In genomic region chr10:100872034-100872791, GRCh38 we compare ENCODE assay signal across 9 cellular contexts. TPM values are rescaled to one million over a fixed set of nuclear protein-coding genes. Genes with fewer than 3 reads are reported as not detected.
DNase-seq lines count a peak whose midpoint lies in the region; ATAC-seq and TF ChIP-seq lines count a peak whose summit lies in the region.
"Had no signal": no experiment of that assay in that cellular context is flagged by ENCODE, and none has a peak within 500 bp of the region (broad histone marks: within the 10 kb centered on the region; RNA-seq: fewer than 3 reads in every experiment).

No MANE protein-coding gene starts in this region.

- H3K4me3 ChIP-seq in MG63: no peak overlapping the region
- no peak overlapping the region for H3K4me3 ChIP-seq in WERI-Rb-1 (ENCODE audit: low read depth, low read length)
- no peak overlapping the region for H3K4me3 ChIP-seq in choroid plexus epithelial cell (ENCODE audit: low read depth, low read length)

- ATAC-seq in naive thymus-derived CD8-positive, alpha-beta T cell: peak; percentile 50 to 57
- ATAC-seq in GM18858 (IDR thresholded peaks at IDR 0.05; ENCODE audit: unreplicated experiment) (no peak), GM18909 (IDR thresholded peaks at IDR 0.05; ENCODE audit: poor library complexity, unreplicated experiment) (no peak)

- H3K9me3 ChIP-seq in MG63 (no peaks in the 10 kb centered on the region), WERI-Rb-1 (ENCODE audit: severe bottlenecking) (no peaks in the 10 kb centered on the region)

- POLR2A ChIA-PET in naive thymus-derived CD8-positive, alpha-beta T cell (lab: Charles Lee): no interaction called here

- DNase-seq in NCI-H2196 (lab: John Stamatoyannopoulos, UW; ENCODE audit: unreplicated experiment) (peak; percentile 2), NCI-H2196 treated with DMSO at 0.1 percent for 48 hours (lab: John Stamatoyannopoulos, UW; ENCODE audit: unreplicated experiment) (no peak), MG63 (peak; percentile 44), WERI-Rb-1 (peak; percentile 83), choroid plexus epithelial cell (ENCODE audit: low read depth) (peak; percentile 66)
- DNase-seq in naive thymus-derived CD8-positive, alpha-beta T cell: peak in 9 of 10 donors; percentile 5 to 71 (median 32)

- peaks cover 2 to 25% (median 10%) of the 10 kb centered on the region in 5 donors for H3K27me3 Mint-ChIP-seq in naive thymus-derived CD8-positive, alpha-beta T cell

- H3K36me3 ChIP-seq in MG63 (no peaks in the 10 kb centered on the region), WERI-Rb-1 (no peaks in the 10 kb centered on the region)

- no peak overlapping the region for H3K4me3 Mint-ChIP-seq in naive thymus-derived CD8-positive, alpha-beta T cell
- H3K4me3 Mint-ChIP-seq: dendritic cell treated with granulocyte-macrophage colony-stimulating factor and Interleukin-4, amounts not matched to agents 40 ng/mL and 50 ng/mL, for 4 days had no signal

- peaks cover 0 to 2% (median 0%) of the 10 kb centered on the region in 4 donors for H3K4me1 Mint-ChIP-seq in naive thymus-derived CD8-positive, alpha-beta T cell

- TF ChIP-seq CTCF in WERI-Rb-1 (IDR thresholded peaks at IDR 0.05; ENCODE audit: low read depth, low read length): peak; percentile 91
- TF ChIP-seq CTCF in choroid plexus epithelial cell (conservative IDR thresholded peaks at IDR 0.05; ENCODE audit: low read depth, low read length): peak; percentile 82

- H3K36me3 Mint-ChIP-seq in naive thymus-derived CD8-positive, alpha-beta T cell: no peaks in the 10 kb centered on the region

- H3K27ac ChIP-seq in WERI-Rb-1: no peak overlapping the region

- peak overlapping the region in 1 of 10 donors; percentile 15 for H3K27ac Mint-ChIP-seq in naive thymus-derived CD8-positive, alpha-beta T cell
- H3K27ac Mint-ChIP-seq: dendritic cell treated with granulocyte-macrophage colony-stimulating factor and Interleukin-4, amounts not matched to agents 40 ng/mL and 50 ng/mL, for 4 days had no signal

- no peaks in the 10 kb centered on the region for H3K27me3 ChIP-seq in MG63
- peaks cover 12% of the 10 kb centered on the region for H3K27me3 ChIP-seq in WERI-Rb-1 (ENCODE audit: insufficient read depth, low read depth, severe bottlenecking)

- H3K9me3 Mint-ChIP-seq in naive thymus-derived CD8-positive, alpha-beta T cell: no peaks in the 10 kb centered on the region
- H3K9me3 Mint-ChIP-seq: dendritic cell treated with granulocyte-macrophage colony-stimulating factor and Interleukin-4, amounts not matched to agents 40 ng/mL and 50 ng/mL, for 4 days had no signal

RNA-seq across cellular contexts. Expression of gene SLF2, which starts 40.5 kb away (rescaled TPM):
- 10.7 and 19.9 TPM in 2 replicates for total RNA-seq in MG63 (2014; rRNA removed; shearing (Covaris generic); ENCODE audit: low replicate concordance)
- total RNA-seq in naive thymus-derived CD8-positive, alpha-beta T cell: 10 to 100 TPM; 45.8 to 46.1 TPM
- polyA plus RNA-seq in naive thymus-derived CD8-positive, alpha-beta T cell: 10 to 100 TPM in 2 of 3 donors, 1 to 10 TPM in 1; 9.7 to 11.2 (median 11.0) TPM

Comparison
In these comparisons a context has a peak if more than half of its experiments do, and no peak if none do; other contexts are left out.
1. ATAC-seq: peak in naive thymus-derived CD8-positive, alpha-beta T cell (2 of 2); none in GM18858 (single experiment) and GM18909 (single experiment).